1 cellular context compared by ENCODE assay signal in genomic region chr9:37775216-37775919, GRCh38.
TF ChIP-seq lines count a peak whose summit lies in the region.

No MANE protein-coding gene starts in this region.

TF ChIP-seq in IMR-90, 13 proteins besides CTCF, POLR2A, EP300 and RAD21:
- TF ChIP-seq FOS (IDR thresholded peaks at IDR 0.05; ENCODE audit: low read depth, low read length) (no peak), NFE2L2 (IDR thresholded peaks at IDR 0.05; ENCODE audit: low read depth, low read length) (no peak), MAZ (IDR thresholded peaks at IDR 0.05; ENCODE audit: borderline replicate concordance, low read depth, low read length) (no peak), RCOR1 (IDR thresholded peaks at IDR 0.05; ENCODE audit: insufficient replicate concordance, low read length) (no peak), MAFK (IDR thresholded peaks at IDR 0.05; ENCODE audit: low read depth, low read length) (no peak), SMC3 (IDR thresholded peaks at IDR 0.05; ENCODE audit: low read depth, low read length) (no peak), BHLHE40 (IDR thresholded peaks at IDR 0.05; ENCODE audit: low read depth, low read length) (no peak), CHD1 (IDR thresholded peaks at IDR 0.05; ENCODE audit: low read depth, low read length) (no peak), CEBPB (IDR thresholded peaks at IDR 0.05; ENCODE audit: low read depth, low read length) (no peak), USF2 (IDR thresholded peaks at IDR 0.05; ENCODE audit: low read depth, low read length) (no peak), RFX5 (IDR thresholded peaks at IDR 0.05; ENCODE audit: low read depth, low read length) (no peak)
- TF ChIP-seq, protein P1, sequence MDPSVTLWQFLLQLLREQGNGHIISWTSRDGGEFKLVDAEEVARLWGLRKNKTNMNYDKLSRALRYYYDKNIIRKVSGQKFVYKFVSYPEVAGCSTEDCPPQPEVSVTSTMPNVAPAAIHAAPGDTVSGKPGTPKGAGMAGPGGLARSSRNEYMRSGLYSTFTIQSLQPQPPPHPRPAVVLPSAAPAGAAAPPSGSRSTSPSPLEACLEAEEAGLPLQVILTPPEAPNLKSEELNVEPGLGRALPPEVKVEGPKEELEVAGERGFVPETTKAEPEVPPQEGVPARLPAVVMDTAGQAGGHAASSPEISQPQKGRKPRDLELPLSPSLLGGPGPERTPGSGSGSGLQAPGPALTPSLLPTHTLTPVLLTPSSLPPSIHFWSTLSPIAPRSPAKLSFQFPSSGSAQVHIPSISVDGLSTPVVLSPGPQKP (IDR thresholded peaks at IDR 0.05; ENCODE audit: borderline replicate concordance, low read depth, low read length): no peak
